In genomic region chr2:135043345-135043744, GRCh38 we compare ENCODE assay signal across 9 cellular contexts. TPM values are rescaled to one million over a fixed set of nuclear protein-coding genes. Genes with fewer than 3 reads are reported as not detected.
DNase-seq lines count a peak whose midpoint lies in the region; ATAC-seq and TF ChIP-seq lines count a peak whose summit lies in the region.
"Had no signal": no experiment of that assay in that cellular context is flagged by ENCODE, and none has a peak within 500 bp of the region (broad histone marks: within the 10 kb centered on the region; RNA-seq: fewer than 3 reads in every experiment).

No MANE protein-coding gene starts in this region.

- POLR2A ChIA-PET in Panc1 (lab: Charles Lee), result no interaction called here

- no peak overlapping the region for H3K4me3 Mint-ChIP-seq in activated CD8-positive, alpha-beta memory T cell treated with anti-CD3 and anti-CD28 coated beads, Interleukin-2, amount 10 ng/mL, durations not matched to agents 7 days and 5 days
- H3K4me3 Mint-ChIP-seq in activated T-helper 1 cell treated with anti-CD3 and anti-CD28 coated beads, Interleukin-12 subunit alpha, Interleukin-12 subunit beta, Interleukin-2, Interleukin-4 antibody, amounts not matched to agents 30 ng/mL and 10 ng/mL and 1 ng/mL, durations not matched to agents 14 hours and 24 hours and 36 hours, result no peak overlapping the region

- no peaks in the 10 kb centered on the region for H3K36me3 ChIP-seq in Panc1 (ENCODE audit: control insufficient read depth, insufficient read depth, low read length)
- H3K36me3 ChIP-seq: BLaER1 had no signal

- H3K9me3 ChIP-seq in Panc1 (ENCODE audit: control insufficient read depth, insufficient read depth, low read depth, low read length), result no peaks in the 10 kb centered on the region

- H3K4me1 ChIP-seq in Panc1 (ENCODE audit: control insufficient read depth, insufficient read depth, low read length), result no peaks in the 10 kb centered on the region; the same call in 1 of the 2 replicates

- CTCF ChIA-PET in activated CD8-positive, alpha-beta memory T cell treated with anti-CD3 and anti-CD28 coated beads, Interleukin-2, amount 10 ng/mL, durations not matched to agents 7 days and 5 days (lab: Charles Lee), result interaction anchor here (1.7 kb wide), 1 partner anchor 40 kb away, joined by 4 read pairs; no protein-coding TSS in a partner anchor
- CTCF ChIA-PET in Panc1 (lab: Charles Lee), result no interaction called here

- H3K27ac ChIP-seq in Panc1 (ENCODE audit: low read length), result no peak overlapping the region
- H3K27ac ChIP-seq: BLaER1 had no signal

- peak; percentile 64 for TF ChIP-seq CTCF in Panc1 (IDR thresholded peaks at IDR 0.05)
- peak; percentile 16 for TF ChIP-seq CTCF in epithelial cell of esophagus (IDR thresholded peaks at IDR 0.05; ENCODE audit: insufficient read depth, low read depth, low read length, missing control alignments)

- BruUV-seq in Panc1 (replicated peaks; lab: Mats Ljungman, UMichigan), result no TSS peak

- H3K4me3 ChIP-seq in Panc1 (ENCODE audit: low read depth in 2 of 2, low read length in 2 of 2) (no peak overlapping the region), epithelial cell of esophagus (ENCODE audit: low read length) (no peak overlapping the region)
- H3K4me3 ChIP-seq: BLaER1 had no signal

- no peaks in the 10 kb centered on the region for H3K9me3 Mint-ChIP-seq in activated CD8-positive, alpha-beta memory T cell treated with anti-CD3 and anti-CD28 coated beads, Interleukin-2, amount 10 ng/mL, durations not matched to agents 7 days and 5 days (ENCODE audit: low read depth)
- H3K9me3 Mint-ChIP-seq in activated T-helper 1 cell treated with anti-CD3 and anti-CD28 coated beads, Interleukin-12 subunit alpha, Interleukin-12 subunit beta, Interleukin-2, Interleukin-4 antibody, amounts not matched to agents 30 ng/mL and 10 ng/mL and 1 ng/mL, durations not matched to agents 14 hours and 24 hours and 36 hours, result no peaks in the 10 kb centered on the region

- peaks cover 16% of the 10 kb centered on the region for H3K27me3 Mint-ChIP-seq in activated CD8-positive, alpha-beta memory T cell treated with anti-CD3 and anti-CD28 coated beads, Interleukin-2, amount 10 ng/mL, durations not matched to agents 7 days and 5 days
- peaks cover 7% of the 10 kb centered on the region for H3K27me3 Mint-ChIP-seq in activated T-helper 1 cell treated with anti-CD3 and anti-CD28 coated beads, Interleukin-12 subunit alpha, Interleukin-12 subunit beta, Interleukin-2, Interleukin-4 antibody, amounts not matched to agents 30 ng/mL and 10 ng/mL and 1 ng/mL, durations not matched to agents 14 hours and 24 hours and 36 hours (ENCODE audit: insufficient read depth)

- no peak for ATAC-seq in activated CD8-positive, alpha-beta memory T cell treated with anti-CD3 and anti-CD28 coated beads, Interleukin-2, amount 10 ng/mL, durations not matched to agents 7 days and 5 days
- no peak for ATAC-seq in Panc1

- peak; percentile 26 for DNase-seq in activated CD8-positive, alpha-beta memory T cell treated with anti-CD3 and anti-CD28 coated beads, Interleukin-2, amount 50 U/mL, for 4 hours
- no peak for DNase-seq in activated CD8-positive, alpha-beta memory T cell treated with anti-CD3 and anti-CD28 coated beads, Interleukin-2, amount 10 ng/mL, durations not matched to agents 7 days and 5 days
- DNase-seq in Panc1 (ENCODE audit: low read depth, low spot score) (no peak), epithelial cell of esophagus (ENCODE audit: low read depth) (no peak), islet precursor cell (no peak), GM19238 (ENCODE audit: insufficient read length, low spot score) (no peak)
- DNase-seq in stimulated activated CD4-positive, alpha-beta T cell treated with anti-CD3 and anti-CD28 coated beads, Interleukin-4, amount 100 ng/mL, for 1 hour, result peak; percentile 35
- DNase-seq in activated T-helper 1 cell treated with anti-CD3 and anti-CD28 coated beads, Interleukin-12 subunit alpha, Interleukin-12 subunit beta, Interleukin-2, Interleukin-4 antibody, amounts not matched to agents 30 ng/mL and 10 ng/mL and 1 ng/mL, durations not matched to agents 14 hours and 24 hours and 36 hours (ENCODE audit: low spot score), result no peak

- in situ Hi-C loops in Panc1 (cut with HindIII; ENCODE audit: low pct_unique_long_range_greater_than_20kb, low sequenced_read_pairs), result no loop called here

- H3K4me1 Mint-ChIP-seq in activated CD8-positive, alpha-beta memory T cell treated with anti-CD3 and anti-CD28 coated beads, Interleukin-2, amount 10 ng/mL, durations not matched to agents 7 days and 5 days, result no peaks in the 10 kb centered on the region
- no peaks in the 10 kb centered on the region for H3K4me1 Mint-ChIP-seq in activated T-helper 1 cell treated with anti-CD3 and anti-CD28 coated beads, Interleukin-12 subunit alpha, Interleukin-12 subunit beta, Interleukin-2, Interleukin-4 antibody, amounts not matched to agents 30 ng/mL and 10 ng/mL and 1 ng/mL, durations not matched to agents 14 hours and 24 hours and 36 hours (ENCODE audit: low read depth)

- intact Hi-C loops in Panc1 (cut with micrococcal nuclease; ENCODE audit: unreplicated experiment), result no loop called here
- intact Hi-C loops in activated T-helper 1 cell treated with anti-CD3 and anti-CD28 coated beads, Interleukin-12 subunit alpha, Interleukin-12 subunit beta, Interleukin-2, Interleukin-4 antibody, amounts not matched to agents 30 ng/mL and 10 ng/mL and 1 ng/mL, durations not matched to agents 14 hours and 24 hours and 36 hours (cut with micrococcal nuclease), result no loop called here

- H3K27me3 ChIP-seq in Panc1 (ENCODE audit: control insufficient read depth, insufficient read depth, low read length), result peaks cover 10% of the 10 kb centered on the region; the same call in 1 of the 2 replicates
- H3K27me3 ChIP-seq: BLaER1 had no signal

- H3K36me3 Mint-ChIP-seq in activated CD8-positive, alpha-beta memory T cell treated with anti-CD3 and anti-CD28 coated beads, Interleukin-2, amount 10 ng/mL, durations not matched to agents 7 days and 5 days, result no peaks in the 10 kb centered on the region
- H3K36me3 Mint-ChIP-seq in activated T-helper 1 cell treated with anti-CD3 and anti-CD28 coated beads, Interleukin-12 subunit alpha, Interleukin-12 subunit beta, Interleukin-2, Interleukin-4 antibody, amounts not matched to agents 30 ng/mL and 10 ng/mL and 1 ng/mL, durations not matched to agents 14 hours and 24 hours and 36 hours (ENCODE audit: low read depth), result no peaks in the 10 kb centered on the region

- H3K27ac Mint-ChIP-seq in activated CD8-positive, alpha-beta memory T cell treated with anti-CD3 and anti-CD28 coated beads, Interleukin-2, amount 10 ng/mL, durations not matched to agents 7 days and 5 days, result no peak overlapping the region
- H3K27ac Mint-ChIP-seq in activated T-helper 1 cell treated with anti-CD3 and anti-CD28 coated beads, Interleukin-12 subunit alpha, Interleukin-12 subunit beta, Interleukin-2, Interleukin-4 antibody, amounts not matched to agents 30 ng/mL and 10 ng/mL and 1 ng/mL, durations not matched to agents 14 hours and 24 hours and 36 hours, result no peak overlapping the region

RNA-seq across cellular contexts. Expression of gene MAP3K19, which starts 3.9 kb away (rescaled TPM):
- not detected for total RNA-seq in activated CD8-positive, alpha-beta memory T cell treated with anti-CD3 and anti-CD28 coated beads, Interleukin-2, amount 10 ng/mL, durations not matched to agents 7 days and 5 days
- not detected for total RNA-seq in Panc1 (2021; ENCODE audit: unreplicated experiment)
- polyA plus RNA-seq in Panc1 (2012; ENCODE audit: insufficient read length), result not detected
- not detected in 2 replicates for total RNA-seq in activated T-helper 1 cell treated with anti-CD3 and anti-CD28 coated beads, Interleukin-12 subunit alpha, Interleukin-12 subunit beta, Interleukin-2, Interleukin-4 antibody, amounts not matched to agents 30 ng/mL and 10 ng/mL and 1 ng/mL, durations not matched to agents 14 hours and 24 hours and 36 hours

RNA-seq across cellular contexts. Expression of gene RAB3GAP1, which starts 8.7 kb away (rescaled TPM):
- 10 to 100 TPM; 13.9 to 33.2 TPM for total RNA-seq in activated CD8-positive, alpha-beta memory T cell treated with anti-CD3 and anti-CD28 coated beads, Interleukin-2, amount 10 ng/mL, durations not matched to agents 7 days and 5 days
- total RNA-seq in Panc1 (2021; ENCODE audit: unreplicated experiment), result 38.6 TPM
- 26.8 TPM for polyA plus RNA-seq in Panc1 (2012; ENCODE audit: insufficient read length)
- total RNA-seq in activated T-helper 1 cell treated with anti-CD3 and anti-CD28 coated beads, Interleukin-12 subunit alpha, Interleukin-12 subunit beta, Interleukin-2, Interleukin-4 antibody, amounts not matched to agents 30 ng/mL and 10 ng/mL and 1 ng/mL, durations not matched to agents 14 hours and 24 hours and 36 hours, result 23.4 and 25.6 TPM in 2 replicates

Comparison
In these comparisons a context has a peak if more than half of its experiments do, and no peak if none do; other contexts are left out.
1. DNase-seq: peak in activated CD8-positive, alpha-beta memory T cell treated with anti-CD3 and anti-CD28 coated beads, Interleukin-2, amount 50 U/mL, for 4 hours (single experiment) and stimulated activated CD4-positive, alpha-beta T cell treated with anti-CD3 and anti-CD28 coated beads, Interleukin-4, amount 100 ng/mL, for 1 hour (single experiment); none in activated CD8-positive, alpha-beta memory T cell treated with anti-CD3 and anti-CD28 coated beads, Interleukin-2, amount 10 ng/mL, durations not matched to agents 7 days and 5 days (single experiment), Panc1 (single experiment), epithelial cell of esophagus (single experiment), islet precursor cell (single experiment), activated T-helper 1 cell treated with anti-CD3 and anti-CD28 coated beads, Interleukin-12 subunit alpha, Interleukin-12 subunit beta, Interleukin-2, Interleukin-4 antibody, amounts not matched to agents 30 ng/mL and 10 ng/mL and 1 ng/mL, durations not matched to agents 14 hours and 24 hours and 36 hours (single experiment) and GM19238 (single experiment).